20 cellular contexts compared by ENCODE assay signal in genomic region chr13:65882810-65883209, GRCh38.
A peak's percentile ranks its signal among the peaks of the same experiment; 100 is the strongest.
DNase-seq lines count a peak whose midpoint lies in the region; TF ChIP-seq lines count a peak whose summit lies in the region.
"Had no signal": no experiment of that assay in that cellular context is flagged by ENCODE, and none has a peak within 500 bp of the region (broad histone marks: within the 10 kb centered on the region; RNA-seq: fewer than 3 reads in every experiment).

No MANE protein-coding gene starts in this region.

- no peaks in the 10 kb centered on the region for H4K20me1 ChIP-seq in OCI-LY1 (ENCODE audit: insufficient read depth, low read length)

- no peaks in the 10 kb centered on the region for H3F3A ChIP-seq in OCI-LY1 (ENCODE audit: insufficient read depth, low read length)

- H2AFZ ChIP-seq in OCI-LY1 (ENCODE audit: low read length): no peak overlapping the region

- H3K36me3 ChIP-seq in OCI-LY1 (ENCODE audit: insufficient read depth, low read length): no peaks in the 10 kb centered on the region
- H3K36me3 ChIP-seq in effector memory CD4-positive, alpha-beta T cell (ENCODE audit: control insufficient read depth, insufficient read depth, low read length): no peaks in the 10 kb centered on the region
- H3K36me3 ChIP-seq: uterus had no signal

- DNase-seq in NCI-H82 (lab: John Stamatoyannopoulos, UW): peak; percentile 10
- no peak for DNase-seq in NCI-H82 treated with DMSO at 0.1 percent for 48 hours (lab: John Stamatoyannopoulos, UW; ENCODE audit: unreplicated experiment)
- no peak for DNase-seq in fibroblast of pulmonary artery (ENCODE audit: low read depth)
- DNase-seq in retinal pigment epithelial cell (ENCODE audit: low read depth): no peak
- DNase-seq in NCI-H748 (lab: John Stamatoyannopoulos, UW; ENCODE audit: unreplicated experiment): no peak
- DNase-seq in NCI-H1417 treated with DMSO at 0.1 percent for 48 hours (lab: John Stamatoyannopoulos, UW): no peak
- DNase-seq in effector memory CD4-positive, alpha-beta T cell: no peak
- DNase-seq: activated CD4-positive, alpha-beta T cell treated with anti-CD3 and anti-CD28 coated beads for 48 hours; activated effector memory CD4-positive, alpha-beta T cell treated with anti-CD3 and anti-CD28 coated beads, Interleukin-2, amount 50 U/mL, for 16 hours; hippocampal formation; Karpas-422; NCI-H1092 treated with DMSO at 0.1 percent for 48 hours; NCI-H2081 treated with DMSO at 0.1 percent for 48 hours; NCI-H446 treated with DMSO at 0.1 percent for 48 hours; psoas muscle; stimulated activated CD8-positive, alpha-beta memory T cell treated with anti-CD3 and anti-CD28 coated beads, Interleukin-4, amount 100 ng/mL, for 48 hours; substantia nigra; SW 1271; uterus had no signal

- no peaks in the 10 kb centered on the region for H3K4me1 ChIP-seq in OCI-LY1 (ENCODE audit: insufficient read depth, low read length, severe bottlenecking)
- H3K4me1 ChIP-seq in effector memory CD4-positive, alpha-beta T cell (ENCODE audit: control insufficient read depth, insufficient read depth, low read length, poor library complexity, severe bottlenecking): no peaks in the 10 kb centered on the region
- H3K4me1 ChIP-seq: psoas muscle, uterus had no signal

- no peak overlapping the region for H3K9ac ChIP-seq in OCI-LY1 (ENCODE audit: low read length)

- H3K79me2 ChIP-seq in OCI-LY1 (ENCODE audit: insufficient read depth, low read length): no peaks in the 10 kb centered on the region

- H3K4me2 ChIP-seq in OCI-LY1 (ENCODE audit: low read length): no peak overlapping the region

- peaks cover 20% of the 10 kb centered on the region for H3K9me3 ChIP-seq in OCI-LY1 (ENCODE audit: low read length)
- H3K9me3 ChIP-seq in effector memory CD4-positive, alpha-beta T cell (ENCODE audit: control insufficient read depth, low read length): no peaks in the 10 kb centered on the region
- H3K9me3 ChIP-seq: psoas muscle, uterus had no signal

- no peaks in the 10 kb centered on the region for H3K9me2 ChIP-seq in OCI-LY1 (ENCODE audit: low read depth, low read length)

- H3K27me3 ChIP-seq in OCI-LY1 (ENCODE audit: insufficient read depth, low read length): no peaks in the 10 kb centered on the region
- H3K27me3 ChIP-seq in effector memory CD4-positive, alpha-beta T cell (replicated peaks; ENCODE audit: control insufficient read depth, insufficient read depth, low read length, poor library complexity, severe bottlenecking): no peaks in the 10 kb centered on the region
- H3K27me3 ChIP-seq: uterus had no signal

- H3K4me3 ChIP-seq in OCI-LY1 (ENCODE audit: low read depth, low read length, poor library complexity, severe bottlenecking) (no peak overlapping the region), fibroblast of pulmonary artery (replicated peaks; ENCODE audit: low read depth, low read length) (no peak overlapping the region), retinal pigment epithelial cell (ENCODE audit: low read length) (no peak overlapping the region)
- H3K4me3 ChIP-seq in effector memory CD4-positive, alpha-beta T cell (ENCODE audit: insufficient read depth, low read depth, low read length, poor library complexity, severe bottlenecking): no peak overlapping the region
- H3K4me3 ChIP-seq: psoas muscle, uterus had no signal

- H3K27ac ChIP-seq in OCI-LY1 (ENCODE audit: low read depth, low read length, poor library complexity, severe bottlenecking): no peak overlapping the region
- H3K27ac ChIP-seq in effector memory CD4-positive, alpha-beta T cell (ENCODE audit: insufficient read depth, low read length, poor library complexity, severe bottlenecking): no peak overlapping the region
- H3K27ac ChIP-seq: psoas muscle, uterus had no signal

- TF ChIP-seq CTCF in OCI-LY1 (IDR thresholded peaks at IDR 0.05; ENCODE audit: low read length): peak; percentile 22; the same call in 1 of the 2 replicates
- peak; percentile 14 for TF ChIP-seq CTCF in fibroblast of pulmonary artery (IDR thresholded peaks at IDR 0.05; ENCODE audit: low read length, missing control alignments)
- peak; percentile 22 for TF ChIP-seq CTCF in retinal pigment epithelial cell (conservative IDR thresholded peaks at IDR 0.05; ENCODE audit: low read depth, low read length)
